ENCODE assay signal across 17 cellular contexts in the genomic region with DNA sequence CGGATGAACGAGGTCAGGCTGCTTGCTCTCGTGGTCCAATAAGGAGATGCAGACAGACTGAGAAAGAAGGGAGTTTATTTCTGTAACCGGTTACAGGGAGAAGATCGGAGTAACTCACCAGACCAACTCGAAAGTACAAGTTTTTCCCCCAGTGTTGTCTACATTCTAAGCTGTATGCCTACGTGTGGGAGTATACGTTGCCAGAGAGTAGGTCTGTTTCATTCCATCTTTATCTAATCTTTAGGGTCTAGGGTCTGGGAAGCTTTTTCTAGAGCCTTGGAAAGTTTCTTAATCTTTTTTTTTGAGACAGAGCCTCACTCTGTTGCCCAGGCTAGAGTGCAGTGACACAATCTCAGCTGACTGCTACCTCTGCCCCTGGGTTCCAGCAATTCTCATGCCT. TPM values are rescaled to one million over a fixed set of nuclear protein-coding genes. Genes with fewer than 3 reads are reported as not detected.
DNase-seq lines count a peak whose midpoint lies in the region; ATAC-seq and TF ChIP-seq lines count a peak whose summit lies in the region.
"Had no signal": no experiment of that assay in that cellular context is flagged by ENCODE, and none has a peak within 500 bp of the region (broad histone marks: within the 10 kb centered on the region; RNA-seq: fewer than 3 reads in every experiment).

No MANE protein-coding gene starts in this region.

- H3K4me1 Mint-ChIP-seq in activated CD8-positive, alpha-beta memory T cell treated with anti-CD3 and anti-CD28 coated beads, Interleukin-2, amount 10 ng/mL, durations not matched to agents 7 days and 5 days: peaks cover 33% of the 10 kb centered on the region

- H3K4me3 ChIP-seq in WERI-Rb-1 (ENCODE audit: low read depth, low read length) (no peak overlapping the region), mesenchymal stem cell (ENCODE audit: insufficient read depth in 1 of 2, low read depth in 1 of 2, low read length in 2 of 2) (no peak overlapping the region)

- H3K36me3 Mint-ChIP-seq in activated CD8-positive, alpha-beta memory T cell treated with anti-CD3 and anti-CD28 coated beads, Interleukin-2, amount 10 ng/mL, durations not matched to agents 7 days and 5 days: no peaks in the 10 kb centered on the region

- H2BK5ac ChIP-seq in mesenchymal stem cell (ENCODE audit: low read depth, low read length, poor library complexity, severe bottlenecking): peak overlapping the region; percentile 26

- no peak overlapping the region for H4K91ac ChIP-seq in mesenchymal stem cell (ENCODE audit: low read length)

- CTCF ChIA-PET in activated CD8-positive, alpha-beta memory T cell treated with anti-CD3 and anti-CD28 coated beads, Interleukin-2, amount 10 ng/mL, durations not matched to agents 7 days and 5 days (lab: Charles Lee): interaction anchor here (0.9 kb wide), 1 partner anchor 37 kb away, joined by 4 read pairs; no protein-coding TSS in a partner anchor

- no peak overlapping the region for H3K4ac ChIP-seq in mesenchymal stem cell (ENCODE audit: low read depth in 1 of 2, low read length in 2 of 2)

- peak overlapping the region; percentile 54 for H2BK15ac ChIP-seq in mesenchymal stem cell (ENCODE audit: low read depth, poor library complexity, severe bottlenecking)

- H3K4me3 Mint-ChIP-seq in activated CD8-positive, alpha-beta memory T cell treated with anti-CD3 and anti-CD28 coated beads, Interleukin-2, amount 10 ng/mL, durations not matched to agents 7 days and 5 days: no peak overlapping the region
- H3K4me3 Mint-ChIP-seq: H9 had no signal

- no peak overlapping the region for H3K18ac ChIP-seq in mesenchymal stem cell (ENCODE audit: low read depth in 1 of 2, low read length in 2 of 2)

- H3K27ac Mint-ChIP-seq in activated CD8-positive, alpha-beta memory T cell treated with anti-CD3 and anti-CD28 coated beads, Interleukin-2, amount 10 ng/mL, durations not matched to agents 7 days and 5 days: no peak overlapping the region

- no peak overlapping the region for H2BK12ac ChIP-seq in mesenchymal stem cell (ENCODE audit: low read length in 2 of 2)

- H3K14ac ChIP-seq in mesenchymal stem cell (ENCODE audit: low read length in 2 of 2): no peak overlapping the region

- H2AFZ ChIP-seq in mesenchymal stem cell (ENCODE audit: low read depth, low read length): no peak overlapping the region

- no peaks in the 10 kb centered on the region for H3K79me1 ChIP-seq in mesenchymal stem cell (replicated peaks; ENCODE audit: low read length, poor library complexity, severe bottlenecking)

- WGBS in mesenchymal stem cell: 69% methylated on average over 5 of the region's 8 CpGs

- H2BK120ac ChIP-seq in mesenchymal stem cell (ENCODE audit: low read depth, low read length): no peak overlapping the region

- H3K27me3 ChIP-seq in WERI-Rb-1 (ENCODE audit: insufficient read depth, low read depth, severe bottlenecking) (no peaks in the 10 kb centered on the region), mesenchymal stem cell (ENCODE audit: control insufficient read depth in 1 of 2, insufficient read depth in 1 of 2, low read length in 2 of 2) (peaks cover 0 to 84% of the 10 kb centered on the region in 2 experiments)

- no peak for ATAC-seq in activated CD8-positive, alpha-beta memory T cell treated with anti-CD3 and anti-CD28 coated beads, Interleukin-2, amount 10 ng/mL, durations not matched to agents 7 days and 5 days
- ATAC-seq in HG02610 (IDR thresholded peaks at IDR 0.05; ENCODE audit: unreplicated experiment): no peak

- H3K23ac ChIP-seq in mesenchymal stem cell (ENCODE audit: low read length in 2 of 2): no peak overlapping the region

- H3K36me3 ChIP-seq in WERI-Rb-1 (no peaks in the 10 kb centered on the region), mesenchymal stem cell (ENCODE audit: control insufficient read depth in 1 of 2, insufficient read depth in 2 of 2, low read depth in 1 of 2, low read length in 2 of 2) (peaks cover 0 to 9% of the 10 kb centered on the region in 2 experiments)

- H4K8ac ChIP-seq in mesenchymal stem cell (ENCODE audit: low read length): no peak overlapping the region

- no peak overlapping the region for H3K4me2 ChIP-seq in mesenchymal stem cell (ENCODE audit: low read length, poor library complexity, severe bottlenecking)

- H3K9me3 ChIP-seq in WERI-Rb-1 (ENCODE audit: severe bottlenecking) (no peaks in the 10 kb centered on the region), mesenchymal stem cell (ENCODE audit: control insufficient read depth, low read length) (no peaks in the 10 kb centered on the region)

- TF ChIP-seq CTCF in WERI-Rb-1 (IDR thresholded peaks at IDR 0.05; ENCODE audit: low read depth, low read length): no peak

- peaks cover 28% of the 10 kb centered on the region for H3K4me1 ChIP-seq in mesenchymal stem cell (ENCODE audit: control insufficient read depth, insufficient read depth, low read depth, low read length)

- peak; percentile 35 for DNase-seq in activated CD8-positive, alpha-beta memory T cell treated with anti-CD3 and anti-CD28 coated beads, Interleukin-2, amount 50 U/mL, for 48 hours
- DNase-seq in activated CD8-positive, alpha-beta memory T cell treated with anti-CD3 and anti-CD28 coated beads, Interleukin-2, amount 10 ng/mL, durations not matched to agents 7 days and 5 days: no peak
- DNase-seq in WERI-Rb-1: peak; percentile 0
- no peak for DNase-seq in mesenchymal stem cell
- no peak for DNase-seq in HuH-7.5 (ENCODE audit: low spot score)
- no peak for DNase-seq in kidney tubule cell (ENCODE audit: low spot score)
- no peak for DNase-seq in NCI-H69 (lab: John Stamatoyannopoulos, UW)
- DNase-seq: DMS53, IMR-90, Kasumi-1, NCI-H1417, NCI-H1930, NCI-H2171, NCI-H510A had no signal

- H2AK5ac ChIP-seq in mesenchymal stem cell (ENCODE audit: low read length, severe bottlenecking): peak overlapping the region; percentile 92

- no peak overlapping the region for H3K9ac ChIP-seq in mesenchymal stem cell (ENCODE audit: low read length)

- H3K27me3 Mint-ChIP-seq in activated CD8-positive, alpha-beta memory T cell treated with anti-CD3 and anti-CD28 coated beads, Interleukin-2, amount 10 ng/mL, durations not matched to agents 7 days and 5 days: peaks cover 26% of the 10 kb centered on the region

- no peaks in the 10 kb centered on the region for H3K9me3 Mint-ChIP-seq in activated CD8-positive, alpha-beta memory T cell treated with anti-CD3 and anti-CD28 coated beads, Interleukin-2, amount 10 ng/mL, durations not matched to agents 7 days and 5 days (ENCODE audit: low read depth)
- H3K9me3 Mint-ChIP-seq: H9 had no signal

- H3K27ac ChIP-seq in WERI-Rb-1: no peak overlapping the region
- H3K27ac ChIP-seq in mesenchymal stem cell (ENCODE audit: low read length, poor library complexity, severe bottlenecking): peak overlapping the region; percentile 99
- H3K27ac ChIP-seq: C4-2B had no signal

RNA-seq across cellular contexts. Expression of gene PADI1, which starts 4.7 kb away (rescaled TPM):
- total RNA-seq in activated CD8-positive, alpha-beta memory T cell treated with anti-CD3 and anti-CD28 coated beads, Interleukin-2, amount 10 ng/mL, durations not matched to agents 7 days and 5 days: not detected
- 0.03 TPM for polyA plus RNA-seq in mesenchymal stem cell (2013, experiment 1 of 2)
- polyA plus RNA-seq in mesenchymal stem cell (2013, experiment 2 of 2): 0.10 TPM
- total RNA-seq: IMR-90 had no signal

RNA-seq across cellular contexts. Expression of gene PADI3, which starts 48.7 kb away (rescaled TPM):
- not detected for total RNA-seq in activated CD8-positive, alpha-beta memory T cell treated with anti-CD3 and anti-CD28 coated beads, Interleukin-2, amount 10 ng/mL, durations not matched to agents 7 days and 5 days
- not detected for polyA plus RNA-seq in mesenchymal stem cell (2013, experiment 1 of 2)
- 0.01 TPM for polyA plus RNA-seq in mesenchymal stem cell (2013, experiment 2 of 2)
- total RNA-seq: IMR-90 had no signal
- polyA plus RNA-seq: IMR-90 had no signal

Comparison
In these comparisons a context has a peak if more than half of its experiments do, and no peak if none do; other contexts are left out.
1. DNase-seq: peak in activated CD8-positive, alpha-beta memory T cell treated with anti-CD3 and anti-CD28 coated beads, Interleukin-2, amount 50 U/mL, for 48 hours (single experiment) and WERI-Rb-1 (single experiment); none in activated CD8-positive, alpha-beta memory T cell treated with anti-CD3 and anti-CD28 coated beads, Interleukin-2, amount 10 ng/mL, durations not matched to agents 7 days and 5 days (single experiment), mesenchymal stem cell (single experiment), HuH-7.5 (single experiment), kidney tubule cell (single experiment) and NCI-H69 (single experiment).